15 cellular contexts compared by ENCODE assay signal in the genomic region with DNA sequence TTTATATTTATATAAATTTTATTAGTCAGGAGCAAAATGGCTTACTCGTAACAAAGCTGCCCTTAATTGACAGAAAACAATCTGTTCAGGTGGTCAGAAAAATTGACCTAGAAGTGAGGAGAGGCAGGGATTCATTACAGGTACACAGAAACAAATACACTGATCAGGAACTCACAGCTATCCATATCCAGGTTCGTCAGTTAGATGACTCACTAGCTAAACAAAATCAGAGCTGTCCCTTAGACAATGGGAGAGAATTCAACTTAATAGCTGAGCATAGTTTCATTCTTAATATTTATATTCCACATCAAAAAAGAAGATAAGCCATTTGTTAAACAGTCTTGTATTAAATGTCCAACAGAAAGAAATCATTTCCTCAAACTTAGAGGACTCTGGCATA. TPM values are rescaled to one million over a fixed set of nuclear protein-coding genes. Genes with fewer than 3 reads are reported as not detected.
DNase-seq lines count a peak whose midpoint lies in the region; ATAC-seq and TF ChIP-seq lines count a peak whose summit lies in the region.
"Had no signal": no experiment of that assay in that cellular context is flagged by ENCODE, and none has a peak within 500 bp of the region (broad histone marks: within the 10 kb centered on the region; RNA-seq: fewer than 3 reads in every experiment).

No MANE protein-coding gene starts in this region.

- ATAC-seq in RWPE2 (ENCODE audit: low read depth): peak; percentile 66
- ATAC-seq in GM19351 (IDR thresholded peaks at IDR 0.05; ENCODE audit: unreplicated experiment): no peak
- ATAC-seq in stimulated activated naive CD8-positive, alpha-beta T cell treated with anti-CD3 and anti-CD28 coated beads, Interleukin-15, amount 100 ng/mL, for 72 hours: no peak
- ATAC-seq in GM18505 (IDR thresholded peaks at IDR 0.05; ENCODE audit: unreplicated experiment): no peak

- H3K27me3 ChIP-seq in RWPE2 (ENCODE audit: insufficient read depth, poor library complexity, severe bottlenecking) (no peaks in the 10 kb centered on the region), mesendoderm (ENCODE audit: insufficient read depth, low read length, poor library complexity) (no peaks in the 10 kb centered on the region)
- H3K27me3 ChIP-seq: BLaER1 had no signal

- H3K4me3 ChIP-seq in RWPE2 (ENCODE audit: severe bottlenecking): no peak overlapping the region
- H3K4me3 ChIP-seq in epithelial cell of esophagus (ENCODE audit: low read length): no peak overlapping the region
- H3K4me3 ChIP-seq in mesendoderm (ENCODE audit: low read length): no peak overlapping the region
- H3K4me3 ChIP-seq: BLaER1, HAP-1 had no signal

- no peak overlapping the region for H3K56ac ChIP-seq in mesendoderm (ENCODE audit: low read length)

- no peak overlapping the region for H3K18ac ChIP-seq in mesendoderm (ENCODE audit: low read length)

- H2BK5ac ChIP-seq in mesendoderm (ENCODE audit: low read length): no peak overlapping the region

- H3K27ac Mint-ChIP-seq in stimulated activated naive CD8-positive, alpha-beta T cell treated with anti-CD3 and anti-CD28 coated beads, Interleukin-15, amount 100 ng/mL, for 72 hours: no peak overlapping the region

- no peak for TF ChIP-seq CTCF in RWPE2 (IDR thresholded peaks at IDR 0.05; ENCODE audit: poor library complexity, severe bottlenecking)
- no peak for TF ChIP-seq CTCF in epithelial cell of esophagus (IDR thresholded peaks at IDR 0.05; ENCODE audit: insufficient read depth, low read depth, low read length, missing control alignments)

- no peak overlapping the region for H2BK15ac ChIP-seq in mesendoderm (replicated peaks; ENCODE audit: low read depth)

- no peaks in the 10 kb centered on the region for H3K4me1 ChIP-seq in RWPE2 (ENCODE audit: insufficient read depth, poor library complexity, severe bottlenecking)
- H3K4me1 ChIP-seq in mesendoderm (ENCODE audit: control insufficient read depth, low read depth, low read length): no peaks in the 10 kb centered on the region
- H3K4me1 ChIP-seq: BLaER1, Caco-2 had no signal

- H3K4me3 Mint-ChIP-seq in stimulated activated naive CD8-positive, alpha-beta T cell treated with anti-CD3 and anti-CD28 coated beads, Interleukin-15, amount 100 ng/mL, for 72 hours: no peak overlapping the region
- H3K4me3 Mint-ChIP-seq: CD8-positive, alpha-beta memory T cell had no signal

- H4K8ac ChIP-seq in mesendoderm (ENCODE audit: low read depth, low read length): no peak overlapping the region

- no peaks in the 10 kb centered on the region for H3K9me3 Mint-ChIP-seq in stimulated activated naive CD8-positive, alpha-beta T cell treated with anti-CD3 and anti-CD28 coated beads, Interleukin-15, amount 100 ng/mL, for 72 hours
- H3K9me3 Mint-ChIP-seq: CD8-positive, alpha-beta memory T cell had no signal

- H3K27me3 Mint-ChIP-seq in stimulated activated naive CD8-positive, alpha-beta T cell treated with anti-CD3 and anti-CD28 coated beads, Interleukin-15, amount 100 ng/mL, for 72 hours: no peaks in the 10 kb centered on the region
- H3K27me3 Mint-ChIP-seq: CD8-positive, alpha-beta memory T cell had no signal

- no peak overlapping the region for H2AK5ac ChIP-seq in mesendoderm (ENCODE audit: low read length)

- H4K5ac ChIP-seq in mesendoderm (ENCODE audit: low read length): no peak overlapping the region

- DNase-seq in DMS53 (lab: John Stamatoyannopoulos, UW) (peak; percentile 45), DMS53 treated with DMSO at 0.1 percent for 48 hours (lab: John Stamatoyannopoulos, UW; ENCODE audit: unreplicated experiment) (no peak), RWPE2 (ENCODE audit: low spot score) (no peak), epithelial cell of esophagus (ENCODE audit: low read depth) (peak; percentile 39), mesendoderm (no peak)
- DNase-seq in stimulated activated naive CD8-positive, alpha-beta T cell treated with anti-CD3 and anti-CD28 coated beads, Interleukin-15, amount 100 ng/mL, for 72 hours: no peak
- DNase-seq: Caco-2; CD8-positive, alpha-beta memory T cell; GOT3 had no signal

- WGBS in mesendoderm (ENCODE audit: extremely low coverage, insufficient coverage, low lambda C conversion rate): no CpG with 5 or more reads among the region's 2 CpGs

- H3K79me2 ChIP-seq in mesendoderm (ENCODE audit: control insufficient read depth, insufficient read depth, low read length): no peaks in the 10 kb centered on the region

- H3K9ac ChIP-seq in mesendoderm (ENCODE audit: low read length): no peak overlapping the region
- H3K9ac ChIP-seq: BLaER1 had no signal

- H3K27ac ChIP-seq in RWPE2 (ENCODE audit: poor library complexity, severe bottlenecking): no peak overlapping the region
- H3K27ac ChIP-seq in mesendoderm (ENCODE audit: low read depth, low read length): no peak overlapping the region
- H3K27ac ChIP-seq: 22Rv1, BLaER1, HL-60 had no signal

- H3K4me2 ChIP-seq in mesendoderm (ENCODE audit: low read length): no peak overlapping the region
- H3K4me2 ChIP-seq: BLaER1 had no signal

- H3K36me3 ChIP-seq in RWPE2 (ENCODE audit: low read depth) (peaks cover 71% of the 10 kb centered on the region), mesendoderm (ENCODE audit: control insufficient read depth, insufficient read depth, low read length) (no peaks in the 10 kb centered on the region)

- no peak overlapping the region for H3K4ac ChIP-seq in mesendoderm (ENCODE audit: low read depth, low read length)

- TF ChIP-seq POLR2A in GM18505 (IDR thresholded peaks at IDR 0.05; ENCODE audit: borderline replicate concordance, extremely low read depth, insufficient read depth, insufficient read length): no peak

- no peak overlapping the region for H2BK120ac ChIP-seq in mesendoderm (ENCODE audit: low read depth, low read length)

- H3K4me1 Mint-ChIP-seq in stimulated activated naive CD8-positive, alpha-beta T cell treated with anti-CD3 and anti-CD28 coated beads, Interleukin-15, amount 100 ng/mL, for 72 hours: no peaks in the 10 kb centered on the region
- H3K4me1 Mint-ChIP-seq: CD8-positive, alpha-beta memory T cell had no signal

- no peak overlapping the region for H3K23ac ChIP-seq in mesendoderm (ENCODE audit: low read length)

- no peaks in the 10 kb centered on the region for H3K79me1 ChIP-seq in mesendoderm (ENCODE audit: low read length)

- H3K9me3 ChIP-seq in RWPE2 (ENCODE audit: severe bottlenecking): no peaks in the 10 kb centered on the region
- H3K9me3 ChIP-seq: BLaER1, Caco-2, HAP-1 had no signal

RNA-seq across cellular contexts. Expression of a gene that starts 41.7 kb away (rescaled TPM):
- 121 TPM for polyA plus RNA-seq in mesendoderm (2013, experiment 1 of 2)
- 119 TPM for polyA plus RNA-seq in mesendoderm (2013, experiment 2 of 2)

Comparison
In these comparisons a context has a peak if more than half of its experiments do, and no peak if none do; other contexts are left out.
1. DNase-seq: peak in DMS53 (single experiment) and epithelial cell of esophagus (single experiment); none in DMS53 treated with DMSO at 0.1 percent for 48 hours (single experiment), RWPE2 (single experiment), mesendoderm (single experiment) and stimulated activated naive CD8-positive, alpha-beta T cell treated with anti-CD3 and anti-CD28 coated beads, Interleukin-15, amount 100 ng/mL, for 72 hours (0 of 2).